1 cellular context compared by ENCODE assay signal in genomic region chr4:7663075-7663541, GRCh38.
TF ChIP-seq lines count a peak whose summit lies in the region.

No MANE protein-coding gene starts in this region.

TF ChIP-seq in H1, 55 proteins besides CTCF, POLR2A, EP300 and RAD21:
- no peak for TF ChIP-seq FOSL1 (IDR thresholded peaks at IDR 0.05; ENCODE audit: insufficient read depth, low read depth, low read length)
- TF ChIP-seq TAF7 (optimal IDR thresholded peaks at IDR 0.05; ENCODE audit: borderline replicate concordance, low read depth, low read length) = no peak
- TF ChIP-seq CHD7 (IDR thresholded peaks at IDR 0.05; ENCODE audit: insufficient replicate concordance, low read length) = no peak
- no peak for TF ChIP-seq CTBP2 (IDR thresholded peaks at IDR 0.05; ENCODE audit: borderline replicate concordance, insufficient read depth, insufficient read length, low read length)
- no peak for TF ChIP-seq EZH2 (IDR thresholded peaks at IDR 0.05; ENCODE audit: low read depth, low read length, severe bottlenecking)
- no peak for TF ChIP-seq POU5F1 (IDR thresholded peaks at IDR 0.05; ENCODE audit: low read depth, low read length)
- no peak for TF ChIP-seq MAX (IDR thresholded peaks at IDR 0.05)
- TF ChIP-seq YY1 (IDR thresholded peaks at IDR 0.05; ENCODE audit: low read depth, low read length) = no peak
- no peak for TF ChIP-seq SIX5 (IDR thresholded peaks at IDR 0.05; ENCODE audit: low read depth, low read length)
- TF ChIP-seq BRCA1 (IDR thresholded peaks at IDR 0.05; ENCODE audit: low read depth, low read length) = no peak
- TF ChIP-seq RNF2 (IDR thresholded peaks at IDR 0.05; ENCODE audit: borderline replicate concordance, low read depth, low read length, missing control alignments, poor library complexity, severe bottlenecking) = no peak
- no peak for TF ChIP-seq CEBPB (IDR thresholded peaks at IDR 0.05; ENCODE audit: low read depth, low read length)
- TF ChIP-seq CBX8 (IDR thresholded peaks at IDR 0.05; ENCODE audit: borderline replicate concordance, low read depth, low read length) = no peak
- no peak for TF ChIP-seq EGR1 (IDR thresholded peaks at IDR 0.05; ENCODE audit: borderline replicate concordance, low read depth, low read length)
- no peak for TF ChIP-seq TAF1 (IDR thresholded peaks at IDR 0.05; ENCODE audit: low read depth, low read length)
- TF ChIP-seq NRF1 (IDR thresholded peaks at IDR 0.05; ENCODE audit: low read depth, low read length) = no peak
- TF ChIP-seq TBP (IDR thresholded peaks at IDR 0.05; ENCODE audit: low read depth, low read length) = no peak
TF ChIP-seq in H1: peak in this region for 0.
